29 cellular contexts compared by ENCODE assay signal in the genomic region with DNA sequence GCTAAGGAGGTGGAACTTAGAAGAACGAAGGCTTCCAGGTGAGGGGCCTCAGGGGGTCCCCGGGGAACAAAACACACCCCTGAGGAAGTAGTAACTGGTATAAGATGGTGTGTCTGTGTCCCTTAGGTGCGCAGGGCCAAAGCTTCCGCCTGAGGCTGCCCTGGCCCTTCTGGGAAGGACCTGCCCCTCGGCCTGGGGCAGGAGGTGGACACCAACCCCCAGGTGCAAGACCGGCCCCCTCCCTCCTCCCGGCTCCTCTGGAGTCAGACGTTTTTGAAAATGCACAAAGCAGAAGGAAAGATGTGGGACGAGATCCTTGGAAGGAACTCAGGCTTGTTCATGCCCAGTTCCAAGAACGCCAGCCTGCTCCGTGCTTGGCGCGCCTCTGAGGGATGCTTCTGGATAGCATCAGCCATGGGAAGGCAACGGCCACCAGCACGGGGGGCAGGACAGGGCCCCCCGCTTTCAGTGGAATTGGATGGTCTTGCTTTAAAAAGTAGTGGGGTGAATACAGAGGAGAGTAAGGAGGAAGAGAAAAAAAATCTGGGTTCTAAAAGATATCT. TPM values are rescaled to one million over a fixed set of nuclear protein-coding genes. Genes with fewer than 3 reads are reported as not detected.
"Had no signal": no experiment of that assay in that cellular context is flagged by ENCODE, and none has a peak within 500 bp of the region (broad histone marks: within the 10 kb centered on the region; RNA-seq: fewer than 3 reads in every experiment).

No MANE protein-coding gene starts in this region.

- H3K4me3 ChIP-seq: hepatocyte, left ventricle myocardium inferior, lung, neural progenitor cell, ovary, prostate gland, skin epidermis, stomach, testis, thyroid gland, upper lobe of right lung had no signal

- H3K36me3 ChIP-seq: left ventricle myocardium inferior, neural progenitor cell, ovary, prostate gland, stomach, thyroid gland, upper lobe of right lung had no signal

- H3K27me3 ChIP-seq: neural progenitor cell, ovary, testis, thyroid gland had no signal

- DNase-seq: islet precursor cell; left ventricle myocardium inferior; mesendoderm; naive B cell; natural killer cell; nephron progenitor cell; ovary; retina; right cardiac atrium; stimulated activated CD4-positive, alpha-beta T cell treated with anti-CD3 and anti-CD28 coated beads, Interleukin-12 subunit alpha, Interleukin-12 subunit beta, amount 100 ng/mL, for 4 hours; stimulated activated CD4-positive, alpha-beta T cell treated with anti-CD3 and anti-CD28 coated beads, Interleukin-15, amount 100 ng/mL, for 24 hours; stimulated activated CD4-positive, alpha-beta T cell treated with anti-CD3 and anti-CD28 coated beads, Interleukin-2, amount 100 ng/mL, for 24 hours; stimulated activated CD4-positive, alpha-beta T cell treated with anti-CD3 and anti-CD28 coated beads, Interleukin-4, amount 100 ng/mL, for 1 hour; stimulated activated naive B cell treated with anti-CD40 and anti-IgM and Interleukin-4, amounts not matched to agents 10 μg/mL and 1 μg/mL and 100 μg/mL, for 72 hours; stimulated activated naive CD8-positive, alpha-beta T cell treated with anti-CD3 and anti-CD28 coated beads, Interleukin-15, Interleukin-2, amounts not matched to agents 100 U/mL and 50 U/mL, for 24 hours; stomach; testis; trophoblast cell; upper lobe of right lung had no signal

- H3K27ac ChIP-seq: hepatocyte, left ventricle myocardium inferior, neural progenitor cell, ovary, prostate gland, skin epidermis, stomach, testis, thyroid gland, upper lobe of right lung had no signal

- ATAC-seq: natural killer cell; right cardiac atrium; sciatic nerve; stimulated activated naive B cell treated with anti-CD40 and anti-IgM and Interleukin-4, amounts not matched to agents 10 μg/mL and 1 μg/mL and 100 μg/mL, for 72 hours; stimulated activated naive CD8-positive, alpha-beta T cell treated with anti-CD3 and anti-CD28 coated beads, Interleukin-15, Interleukin-2, amounts not matched to agents 100 U/mL and 50 U/mL, for 24 hours; upper lobe of right lung had no signal

- H3K9me3 ChIP-seq: left ventricle myocardium inferior, ovary, prostate gland, stomach, testis, thyroid gland, upper lobe of right lung had no signal

RNA-seq across cellular contexts. Expression of a gene that starts 37.5 kb away (rescaled TPM):
- total RNA-seq: left ventricle myocardium inferior, lower leg skin, mesothelial cell of epicardium, natural killer cell, omental fat pad, ovary, right cardiac atrium, sciatic nerve, upper lobe of right lung had no signal
